Comparison of ENCODE assay signal across 1 cellular context in the genomic region with DNA sequence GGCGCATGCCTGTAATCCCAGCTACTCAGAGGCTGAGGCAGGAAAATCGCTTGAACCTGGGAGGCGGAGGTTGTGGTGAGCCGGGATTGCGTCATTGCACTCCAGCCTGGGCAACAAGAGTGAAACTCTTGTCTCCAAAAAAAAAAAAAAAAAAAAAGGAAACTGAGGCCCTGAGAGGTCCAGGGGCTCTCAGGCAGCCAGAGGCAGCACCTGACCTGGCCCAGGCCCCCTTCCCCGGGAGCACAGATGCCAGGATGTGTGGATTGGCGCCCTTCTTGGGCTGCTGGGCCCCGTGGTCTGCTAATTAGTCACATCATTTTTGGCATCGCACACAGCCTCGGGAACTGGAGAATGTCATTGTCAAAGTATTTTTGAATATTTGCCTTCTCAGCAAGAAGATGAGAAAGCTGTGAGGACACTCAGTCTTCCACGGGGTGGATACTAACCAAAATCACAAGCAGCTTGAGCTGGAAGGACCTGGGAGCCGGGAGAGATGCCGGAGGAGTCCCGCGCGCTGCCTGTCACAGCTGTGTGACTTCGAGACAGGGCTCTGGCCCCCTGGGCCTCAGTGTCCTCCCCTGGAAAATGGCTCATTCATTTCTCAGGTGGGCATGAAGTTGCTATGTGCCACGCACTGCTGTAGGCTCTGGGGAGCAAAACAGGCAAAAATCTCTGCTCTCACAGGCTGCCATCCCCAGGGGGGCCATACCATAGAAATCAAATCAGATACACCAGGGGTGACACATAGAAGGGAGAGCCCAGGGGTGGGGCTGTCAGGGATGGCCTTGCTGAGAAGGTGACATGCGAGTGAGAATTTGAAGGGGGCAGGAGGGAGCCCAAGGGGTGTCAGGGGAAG.
TF ChIP-seq lines count a peak whose summit lies in the region.

No MANE protein-coding gene starts in this region.

TF ChIP-seq in HepG2, 621 proteins besides CTCF, POLR2A, EP300 and RAD21 (continued from another document and continues in another):
- TF ChIP-seq, protein P1, sequence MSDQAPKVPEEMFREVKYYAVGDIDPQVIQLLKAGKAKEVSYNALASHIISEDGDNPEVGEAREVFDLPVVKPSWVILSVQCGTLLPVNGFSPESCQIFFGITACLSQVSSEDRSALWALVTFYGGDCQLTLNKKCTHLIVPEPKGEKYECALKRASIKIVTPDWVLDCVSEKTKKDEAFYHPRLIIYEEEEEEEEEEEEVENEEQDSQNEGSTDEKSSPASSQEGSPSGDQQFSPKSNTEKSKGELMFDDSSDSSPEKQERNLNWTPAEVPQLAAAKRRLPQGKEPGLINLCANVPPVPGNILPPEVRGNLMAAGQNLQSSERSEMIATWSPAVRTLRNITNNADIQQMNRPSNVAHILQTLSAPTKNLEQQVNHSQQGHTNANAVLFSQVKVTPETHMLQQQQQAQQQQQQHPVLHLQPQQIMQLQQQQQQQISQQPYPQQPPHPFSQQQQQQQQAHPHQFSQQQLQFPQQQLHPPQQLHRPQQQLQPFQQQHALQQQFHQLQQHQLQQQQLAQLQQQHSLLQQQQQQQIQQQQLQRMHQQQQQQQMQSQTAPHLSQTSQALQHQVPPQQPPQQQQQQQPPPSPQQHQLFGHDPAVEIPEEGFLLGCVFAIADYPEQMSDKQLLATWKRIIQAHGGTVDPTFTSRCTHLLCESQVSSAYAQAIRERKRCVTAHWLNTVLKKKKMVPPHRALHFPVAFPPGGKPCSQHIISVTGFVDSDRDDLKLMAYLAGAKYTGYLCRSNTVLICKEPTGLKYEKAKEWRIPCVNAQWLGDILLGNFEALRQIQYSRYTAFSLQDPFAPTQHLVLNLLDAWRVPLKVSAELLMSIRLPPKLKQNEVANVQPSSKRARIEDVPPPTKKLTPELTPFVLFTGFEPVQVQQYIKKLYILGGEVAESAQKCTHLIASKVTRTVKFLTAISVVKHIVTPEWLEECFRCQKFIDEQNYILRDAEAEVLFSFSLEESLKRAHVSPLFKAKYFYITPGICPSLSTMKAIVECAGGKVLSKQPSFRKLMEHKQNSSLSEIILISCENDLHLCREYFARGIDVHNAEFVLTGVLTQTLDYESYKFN (CRISPR knock-in tag; conservative IDR thresholded peaks at IDR 0.05) = no peak
- TF ChIP-seq SKI (IDR thresholded peaks at IDR 0.05; ENCODE audit: partially characterized antibody) (no peak), ZNF567 (CRISPR knock-in tag; IDR thresholded peaks at IDR 0.05; ENCODE audit: borderline replicate concordance) (no peak), NCOA2 (CRISPR knock-in tag; IDR thresholded peaks at IDR 0.05) (no peak), TBX2 (CRISPR knock-in tag; IDR thresholded peaks at IDR 0.05; ENCODE audit: borderline replicate concordance) (0 out of 2 replicates have a peak, but pooled peaks have one; percentile 11), TGIF2 (CRISPR knock-in tag; IDR thresholded peaks at IDR 0.05) (0 out of 2 replicates have a peak, but pooled peaks have one; percentile 20), ARNT2 (CRISPR knock-in tag; IDR thresholded peaks at IDR 0.05; ENCODE audit: low read depth) (no peak), ZNF775 (CRISPR knock-in tag; IDR thresholded peaks at IDR 0.05; ENCODE audit: borderline replicate concordance) (no peak), AHR (CRISPR knock-in tag; IDR thresholded peaks at IDR 0.05) (no peak), ZNF546 (CRISPR knock-in tag; conservative IDR thresholded peaks at IDR 0.05) (no peak), PAX8 (CRISPR knock-in tag; IDR thresholded peaks at IDR 0.05; ENCODE audit: borderline replicate concordance) (no peak), ZNF598 (CRISPR knock-in tag; IDR thresholded peaks at IDR 0.05; ENCODE audit: borderline replicate concordance) (no peak), SUZ12 (IDR thresholded peaks at IDR 0.05; ENCODE audit: low read depth, low read length) (no peak), RNF2 (conservative IDR thresholded peaks at IDR 0.05; ENCODE audit: low read depth) (no peak), DNMT3B (CRISPR knock-in tag; conservative IDR thresholded peaks at IDR 0.05) (no peak), MTF2 (CRISPR knock-in tag; IDR thresholded peaks at IDR 0.05; ENCODE audit: borderline replicate concordance) (no peak), ZNF343 (CRISPR knock-in tag; IDR thresholded peaks at IDR 0.05) (no peak), IKZF4 (CRISPR knock-in tag; IDR thresholded peaks at IDR 0.05; ENCODE audit: borderline replicate concordance, low read depth, not compliant biosample characterization) (no peak), ZNF883 (CRISPR knock-in tag; IDR thresholded peaks at IDR 0.05; ENCODE audit: not compliant biosample characterization) (no peak), ZNF768 (CRISPR knock-in tag; IDR thresholded peaks at IDR 0.05) (peak; percentile 36; the same call in 1 of the 2 replicates), ZNF468 (CRISPR knock-in tag; IDR thresholded peaks at IDR 0.05) (no peak), ZNF329 (CRISPR knock-in tag; IDR thresholded peaks at IDR 0.05; ENCODE audit: low read depth) (no peak), ZNF792 (CRISPR knock-in tag; IDR thresholded peaks at IDR 0.05) (no peak), NFYB (CRISPR knock-in tag; IDR thresholded peaks at IDR 0.05) (no peak), BRD4 (CRISPR knock-in tag; IDR thresholded peaks at IDR 0.05) (no peak), ZSCAN21 (CRISPR knock-in tag; IDR thresholded peaks at IDR 0.05; ENCODE audit: borderline replicate concordance) (no peak), ZMAT3 (CRISPR knock-in tag; conservative IDR thresholded peaks at IDR 0.05) (no peak), ZMYM3 (CRISPR knock-in tag; IDR thresholded peaks at IDR 0.05) (peak; percentile 35; the same call in 1 of the 2 replicates), MAFK (conservative IDR thresholded peaks at IDR 0.05 in 1 of 2, IDR thresholded peaks at IDR 0.05 in 1 of 2; ENCODE audit: low read length in 2 of 2) (peak; percentile 45 to 49), ZNF333 (CRISPR knock-in tag; IDR thresholded peaks at IDR 0.05; ENCODE audit: borderline replicate concordance) (no peak), ZNF790 (CRISPR knock-in tag; IDR thresholded peaks at IDR 0.05; ENCODE audit: borderline replicate concordance) (no peak), RARA (CRISPR knock-in tag; IDR thresholded peaks at IDR 0.05) (no peak), GATA4 (IDR thresholded peaks at IDR 0.05; ENCODE audit: borderline replicate concordance, low read depth) (no peak), RFX5 (IDR thresholded peaks at IDR 0.05; ENCODE audit: low read depth, low read length) (no peak), JUN (CRISPR knock-in tag; IDR thresholded peaks at IDR 0.05) (no peak), ZNF564 (CRISPR knock-in tag; IDR thresholded peaks at IDR 0.05) (no peak), ZNF589 (CRISPR knock-in tag; conservative IDR thresholded peaks at IDR 0.05) (no peak), MTA3 (CRISPR knock-in tag; IDR thresholded peaks at IDR 0.05) (no peak), MAFG (CRISPR knock-in tag; IDR thresholded peaks at IDR 0.05) (no peak), HDAC1 (CRISPR knock-in tag; IDR thresholded peaks at IDR 0.05) (no peak)
- TF ChIP-seq, protein P2, sequence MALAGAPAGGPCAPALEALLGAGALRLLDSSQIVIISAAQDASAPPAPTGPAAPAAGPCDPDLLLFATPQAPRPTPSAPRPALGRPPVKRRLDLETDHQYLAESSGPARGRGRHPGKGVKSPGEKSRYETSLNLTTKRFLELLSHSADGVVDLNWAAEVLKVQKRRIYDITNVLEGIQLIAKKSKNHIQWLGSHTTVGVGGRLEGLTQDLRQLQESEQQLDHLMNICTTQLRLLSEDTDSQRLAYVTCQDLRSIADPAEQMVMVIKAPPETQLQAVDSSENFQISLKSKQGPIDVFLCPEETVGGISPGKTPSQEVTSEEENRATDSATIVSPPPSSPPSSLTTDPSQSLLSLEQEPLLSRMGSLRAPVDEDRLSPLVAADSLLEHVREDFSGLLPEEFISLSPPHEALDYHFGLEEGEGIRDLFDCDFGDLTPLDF (CRISPR knock-in tag; IDR thresholded peaks at IDR 0.05) = no peak
- TF ChIP-seq, protein P3, sequence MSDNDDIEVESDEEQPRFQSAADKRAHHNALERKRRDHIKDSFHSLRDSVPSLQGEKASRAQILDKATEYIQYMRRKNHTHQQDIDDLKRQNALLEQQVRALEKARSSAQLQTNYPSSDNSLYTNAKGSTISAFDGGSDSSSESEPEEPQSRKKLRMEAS (IDR thresholded peaks at IDR 0.05) = no peak
- TF ChIP-seq, protein P4, sequence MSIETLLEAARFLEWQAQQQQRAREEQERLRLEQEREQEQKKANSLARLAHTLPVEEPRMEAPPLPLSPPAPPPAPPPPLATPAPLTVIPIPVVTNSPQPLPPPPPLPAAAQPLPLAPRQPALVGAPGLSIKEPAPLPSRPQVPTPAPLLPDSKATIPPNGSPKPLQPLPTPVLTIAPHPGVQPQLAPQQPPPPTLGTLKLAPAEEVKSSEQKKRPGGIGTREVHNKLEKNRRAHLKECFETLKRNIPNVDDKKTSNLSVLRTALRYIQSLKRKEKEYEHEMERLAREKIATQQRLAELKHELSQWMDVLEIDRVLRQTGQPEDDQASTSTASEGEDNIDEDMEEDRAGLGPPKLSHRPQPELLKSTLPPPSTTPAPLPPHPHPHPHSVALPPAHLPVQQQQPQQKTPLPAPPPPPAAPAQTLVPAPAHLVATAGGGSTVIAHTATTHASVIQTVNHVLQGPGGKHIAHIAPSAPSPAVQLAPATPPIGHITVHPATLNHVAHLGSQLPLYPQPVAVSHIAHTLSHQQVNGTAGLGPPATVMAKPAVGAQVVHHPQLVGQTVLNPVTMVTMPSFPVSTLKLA (IDR thresholded peaks at IDR 0.05) = no peak
- TF ChIP-seq, protein P5, sequence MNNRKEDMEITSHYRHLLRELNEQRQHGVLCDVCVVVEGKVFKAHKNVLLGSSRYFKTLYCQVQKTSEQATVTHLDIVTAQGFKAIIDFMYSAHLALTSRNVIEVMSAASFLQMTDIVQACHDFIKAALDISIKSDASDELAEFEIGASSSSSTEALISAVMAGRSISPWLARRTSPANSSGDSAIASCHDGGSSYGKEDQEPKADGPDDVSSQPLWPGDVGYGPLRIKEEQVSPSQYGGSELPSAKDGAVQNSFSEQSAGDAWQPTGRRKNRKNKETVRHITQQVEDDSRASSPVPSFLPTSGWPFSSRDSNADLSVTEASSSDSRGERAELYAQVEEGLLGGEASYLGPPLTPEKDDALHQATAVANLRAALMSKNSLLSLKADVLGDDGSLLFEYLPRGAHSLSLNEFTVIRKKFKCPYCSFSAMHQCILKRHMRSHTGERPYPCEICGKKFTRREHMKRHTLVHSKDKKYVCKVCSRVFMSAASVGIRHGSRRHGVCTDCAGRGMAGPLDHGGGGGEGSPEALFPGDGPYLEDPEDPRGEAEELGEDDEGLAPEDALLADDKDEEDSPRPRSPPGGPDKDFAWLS (CRISPR knock-in tag; IDR thresholded peaks at IDR 0.05; ENCODE audit: borderline replicate concordance) = no peak
- TF ChIP-seq, protein P6, sequence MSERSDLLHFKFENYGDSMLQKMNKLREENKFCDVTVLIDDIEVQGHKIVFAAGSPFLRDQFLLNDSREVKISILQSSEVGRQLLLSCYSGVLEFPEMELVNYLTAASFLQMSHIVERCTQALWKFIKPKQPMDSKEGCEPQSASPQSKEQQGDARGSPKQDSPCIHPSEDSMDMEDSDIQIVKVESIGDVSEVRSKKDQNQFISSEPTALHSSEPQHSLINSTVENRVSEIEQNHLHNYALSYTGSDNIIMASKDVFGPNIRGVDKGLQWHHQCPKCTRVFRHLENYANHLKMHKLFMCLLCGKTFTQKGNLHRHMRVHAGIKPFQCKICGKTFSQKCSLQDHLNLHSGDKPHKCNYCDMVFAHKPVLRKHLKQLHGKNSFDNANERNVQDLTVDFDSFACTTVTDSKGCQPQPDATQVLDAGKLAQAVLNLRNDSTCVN (CRISPR knock-in tag; IDR thresholded peaks at IDR 0.05; ENCODE audit: borderline replicate concordance) = no peak
- TF ChIP-seq, protein P7, sequence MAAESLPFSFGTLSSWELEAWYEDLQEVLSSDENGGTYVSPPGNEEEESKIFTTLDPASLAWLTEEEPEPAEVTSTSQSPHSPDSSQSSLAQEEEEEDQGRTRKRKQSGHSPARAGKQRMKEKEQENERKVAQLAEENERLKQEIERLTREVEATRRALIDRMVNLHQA (CRISPR knock-in tag; IDR thresholded peaks at IDR 0.05) = no peak
- TF ChIP-seq, protein P8, sequence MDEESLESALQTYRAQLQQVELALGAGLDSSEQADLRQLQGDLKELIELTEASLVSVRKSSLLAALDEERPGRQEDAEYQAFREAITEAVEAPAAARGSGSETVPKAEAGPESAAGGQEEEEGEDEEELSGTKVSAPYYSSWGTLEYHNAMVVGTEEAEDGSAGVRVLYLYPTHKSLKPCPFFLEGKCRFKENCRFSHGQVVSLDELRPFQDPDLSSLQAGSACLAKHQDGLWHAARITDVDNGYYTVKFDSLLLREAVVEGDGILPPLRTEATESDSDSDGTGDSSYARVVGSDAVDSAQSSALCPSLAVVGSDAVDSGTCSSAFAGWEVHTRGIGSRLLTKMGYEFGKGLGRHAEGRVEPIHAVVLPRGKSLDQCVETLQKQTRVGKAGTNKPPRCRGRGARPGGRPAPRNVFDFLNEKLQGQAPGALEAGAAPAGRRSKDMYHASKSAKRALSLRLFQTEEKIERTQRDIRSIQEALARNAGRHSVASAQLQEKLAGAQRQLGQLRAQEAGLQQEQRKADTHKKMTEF (CRISPR knock-in tag; IDR thresholded peaks at IDR 0.05) = no peak
- TF ChIP-seq, protein P9, sequence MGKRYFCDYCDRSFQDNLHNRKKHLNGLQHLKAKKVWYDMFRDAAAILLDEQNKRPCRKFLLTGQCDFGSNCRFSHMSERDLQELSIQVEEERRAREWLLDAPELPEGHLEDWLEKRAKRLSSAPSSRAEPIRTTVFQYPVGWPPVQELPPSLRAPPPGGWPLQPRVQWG (CRISPR knock-in tag; IDR thresholded peaks at IDR 0.05; ENCODE audit: borderline replicate concordance, low read depth) = no peak
- TF ChIP-seq, protein P10, sequence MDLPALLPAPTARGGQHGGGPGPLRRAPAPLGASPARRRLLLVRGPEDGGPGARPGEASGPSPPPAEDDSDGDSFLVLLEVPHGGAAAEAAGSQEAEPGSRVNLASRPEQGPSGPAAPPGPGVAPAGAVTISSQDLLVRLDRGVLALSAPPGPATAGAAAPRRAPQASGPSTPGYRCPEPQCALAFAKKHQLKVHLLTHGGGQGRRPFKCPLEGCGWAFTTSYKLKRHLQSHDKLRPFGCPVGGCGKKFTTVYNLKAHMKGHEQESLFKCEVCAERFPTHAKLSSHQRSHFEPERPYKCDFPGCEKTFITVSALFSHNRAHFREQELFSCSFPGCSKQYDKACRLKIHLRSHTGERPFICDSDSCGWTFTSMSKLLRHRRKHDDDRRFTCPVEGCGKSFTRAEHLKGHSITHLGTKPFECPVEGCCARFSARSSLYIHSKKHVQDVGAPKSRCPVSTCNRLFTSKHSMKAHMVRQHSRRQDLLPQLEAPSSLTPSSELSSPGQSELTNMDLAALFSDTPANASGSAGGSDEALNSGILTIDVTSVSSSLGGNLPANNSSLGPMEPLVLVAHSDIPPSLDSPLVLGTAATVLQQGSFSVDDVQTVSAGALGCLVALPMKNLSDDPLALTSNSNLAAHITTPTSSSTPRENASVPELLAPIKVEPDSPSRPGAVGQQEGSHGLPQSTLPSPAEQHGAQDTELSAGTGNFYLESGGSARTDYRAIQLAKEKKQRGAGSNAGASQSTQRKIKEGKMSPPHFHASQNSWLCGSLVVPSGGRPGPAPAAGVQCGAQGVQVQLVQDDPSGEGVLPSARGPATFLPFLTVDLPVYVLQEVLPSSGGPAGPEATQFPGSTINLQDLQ (CRISPR knock-in tag; IDR thresholded peaks at IDR 0.05) = no peak
- TF ChIP-seq, protein P11, sequence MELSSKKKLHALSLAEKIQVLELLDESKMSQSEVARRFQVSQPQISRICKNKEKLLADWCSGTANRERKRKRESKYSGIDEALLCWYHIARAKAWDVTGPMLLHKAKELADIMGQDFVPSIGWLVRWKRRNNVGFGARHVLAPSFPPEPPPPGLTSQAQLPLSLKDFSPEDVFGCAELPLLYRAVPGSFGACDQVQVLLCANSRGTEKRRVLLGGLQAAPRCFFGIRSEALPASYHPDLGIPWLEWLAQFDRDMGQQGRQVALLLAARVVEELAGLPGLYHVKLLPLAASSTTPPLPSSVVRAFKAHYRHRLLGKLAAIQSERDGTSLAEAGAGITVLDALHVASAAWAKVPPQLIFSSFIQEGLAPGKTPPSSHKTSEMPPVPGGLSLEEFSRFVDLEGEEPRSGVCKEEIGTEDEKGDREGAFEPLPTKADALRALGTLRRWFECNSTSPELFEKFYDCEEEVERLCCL (CRISPR knock-in tag; IDR thresholded peaks at IDR 0.05; ENCODE audit: borderline replicate concordance) = no peak
